Comparison of ENCODE assay signal across 17 cellular contexts in genomic region chr17:13140750-13141149, GRCh38.
DNase-seq lines count a peak whose midpoint lies in the region; ATAC-seq, FAIRE-seq and TF ChIP-seq lines count a peak whose summit lies in the region.
"Had no signal": no experiment of that assay in that cellular context is flagged by ENCODE, and none has a peak within 500 bp of the region (broad histone marks: within the 10 kb centered on the region; RNA-seq: fewer than 3 reads in every experiment).

No MANE protein-coding gene starts in this region.

- H3K27me3 ChIP-seq in H1 (replicated peaks in 1 of 4; ENCODE audit: control insufficient read depth in 3 of 4, extremely low read depth in 1 of 4, insufficient read depth in 3 of 4, low read length in 3 of 4) (no peaks in the 10 kb centered on the region; a peak in 1 of 7 replicates), neural progenitor cell (no peaks in the 10 kb centered on the region)

- H3K27me3 Mint-ChIP-seq in neural progenitor cell (ENCODE audit: insufficient read depth, low read depth) = peaks cover 4% of the 10 kb centered on the region
- H3K27me3 Mint-ChIP-seq: CD4-positive, alpha-beta memory T cell had no signal

- peaks cover 22% of the 10 kb centered on the region for H3F3A ChIP-seq in neural progenitor cell (ENCODE audit: low read depth)

- TF ChIP-seq EP300 in H1 (IDR thresholded peaks at IDR 0.05; ENCODE audit: borderline replicate concordance in 1 of 2, low read depth in 2 of 2, low read length in 2 of 2) = peak in 1 of 2 experiments; percentile 43; a peak in 1 of 3 replicates

- H3K4me1 ChIP-seq in H1 (replicated peaks in 1 of 4; ENCODE audit: control insufficient read depth in 3 of 4, insufficient read depth in 4 of 4, low read length in 3 of 4) = 0 out of 7 replicates have a peak, but pooled peaks cover 0 to 2% (median 0%) of the 10 kb centered on the region in 4 experiments
- H3K4me1 ChIP-seq in neural progenitor cell = peaks cover 19% of the 10 kb centered on the region
- H3K4me1 ChIP-seq: left ventricle myocardium inferior had no signal

- no peak overlapping the region for H2BK20ac ChIP-seq in H1 (ENCODE audit: low read length)

- H3K4ac ChIP-seq in H1 (replicated peaks; ENCODE audit: insufficient read length, low read depth, low read length) = no peak overlapping the region

- H3K9ac ChIP-seq in H1 (replicated peaks in 1 of 4; ENCODE audit: extremely low read depth in 1 of 4, low read depth in 3 of 4, low read length in 3 of 4) (no peak overlapping the region), neural progenitor cell (no peak overlapping the region)

- peak overlapping the region; percentile 94 for H3K27ac Mint-ChIP-seq in neural progenitor cell
- H3K27ac Mint-ChIP-seq: CD4-positive, alpha-beta memory T cell; natural killer cell had no signal

- H2BK120ac ChIP-seq in H1 (replicated peaks; ENCODE audit: low read depth, low read length) = no peak overlapping the region

- no peak overlapping the region for H4K5ac ChIP-seq in H1 (ENCODE audit: insufficient read length, low read depth, low read length)

- no peaks in the 10 kb centered on the region for H3K79me1 ChIP-seq in H1 (ENCODE audit: low read depth, low read length)

- 0 out of 2 replicates have a peak overlapping the region, but pooled peaks have one; percentile 47 for H2BK5ac ChIP-seq in H1 (ENCODE audit: low read depth, low read length)

- H3K79me2 ChIP-seq in H1 (ENCODE audit: control insufficient read depth in 1 of 2, insufficient read depth in 2 of 2, low read length in 2 of 2) = no peaks in the 10 kb centered on the region
- H3K79me2 ChIP-seq in neural progenitor cell (ENCODE audit: low read depth) = no peaks in the 10 kb centered on the region

- no peak overlapping the region for H2BK12ac ChIP-seq in H1 (ENCODE audit: low read depth, low read length)

- POLR2A ChIA-PET in H1 (lab: Charles Lee; ENCODE audit: partially characterized antibody) = no interaction called here

- H3K27ac ChIP-seq in H1 (ENCODE audit: low read depth, low read length) (no peak overlapping the region), neural progenitor cell (peak overlapping the region; percentile 23), coronary artery (no peak overlapping the region)
- H3K27ac ChIP-seq: left ventricle myocardium inferior, SK-N-MC had no signal

- H3K4me1 Mint-ChIP-seq in neural progenitor cell = peaks cover 27% of the 10 kb centered on the region
- H3K4me1 Mint-ChIP-seq: CD4-positive, alpha-beta memory T cell; natural killer cell had no signal

- FAIRE-seq in H1 (lab: Jason Lieb, UNC) = peak; percentile 93
- FAIRE-seq: bronchial epithelial cell had no signal

- H3K23ac ChIP-seq in H1 (ENCODE audit: insufficient read length) = no peak overlapping the region

- H3K36me3 ChIP-seq in H1 (ENCODE audit: control insufficient read depth in 2 of 4, insufficient read depth in 4 of 4, low read length in 3 of 4) (no peaks in the 10 kb centered on the region; a peak in 1 of 8 replicates), neural progenitor cell (no peaks in the 10 kb centered on the region)
- H3K36me3 ChIP-seq: left ventricle myocardium inferior had no signal

- H3K4me2 ChIP-seq in H1 (ENCODE audit: insufficient read depth in 1 of 2, low read depth in 2 of 2, low read length in 2 of 2) (peak overlapping the region; percentile 46 to 47; a peak in 3 of 4 replicates), neural progenitor cell (peak overlapping the region; percentile 59)

- peak; percentile 75 to 80 for TF ChIP-seq RAD21 in H1 (IDR thresholded peaks at IDR 0.05 in 1 of 2, conservative IDR thresholded peaks at IDR 0.05 in 1 of 2; ENCODE audit: low read depth in 2 of 2, low read length in 2 of 2)

- DNase-seq in EH (ENCODE audit: low read depth) = peak; percentile 23
- DNase-seq in NCI-H146 treated with DMSO at 0.1 percent for 48 hours (lab: John Stamatoyannopoulos, UW; ENCODE audit: unreplicated experiment) = peak; percentile 80
- DNase-seq in H1 (ENCODE audit: low read depth in 1 of 2, low spot score in 2 of 2) = peak; percentile 33 to 46
- DNase-seq in neural progenitor cell (ENCODE audit: low spot score) = peak; percentile 86
- DNase-seq in coronary artery (ENCODE audit: low spot score) = no peak
- no peak for DNase-seq in mesenteric fat pad (ENCODE audit: low spot score)
- no peak for DNase-seq in NAMALWA (ENCODE audit: low spot score)
- DNase-seq: activated naive CD4-positive, alpha-beta T cell treated with Interleukin-2 at 50 U/mL for 16 hours; CD4-positive, alpha-beta memory T cell; head of caudate nucleus; left ventricle myocardium inferior; natural killer cell; NCI-H2171; stimulated activated naive CD8-positive, alpha-beta T cell treated with anti-CD3 and anti-CD28 coated beads, Interleukin-15, Interleukin-2, amounts not matched to agents 100 U/mL and 50 U/mL, for 24 hours had no signal

- H3K9me3 Mint-ChIP-seq in neural progenitor cell = peaks cover 36% of the 10 kb centered on the region

- H3K18ac ChIP-seq in H1 (ENCODE audit: extremely low read depth, low read length) = no peak overlapping the region

- no peaks in the 10 kb centered on the region for H4K20me1 ChIP-seq in H1 (replicated peaks in 1 of 2; ENCODE audit: control insufficient read depth in 1 of 2, insufficient read depth in 2 of 2, low read length in 2 of 2)
- H4K20me1 ChIP-seq in neural progenitor cell (ENCODE audit: low read depth) = no peaks in the 10 kb centered on the region

- no peak overlapping the region for H2AK5ac ChIP-seq in H1 (ENCODE audit: low read depth, low read length)

- no peak for ATAC-seq in GM18870 (IDR thresholded peaks at IDR 0.05; ENCODE audit: unreplicated experiment)
- ATAC-seq: natural killer cell; stimulated activated naive CD8-positive, alpha-beta T cell treated with anti-CD3 and anti-CD28 coated beads, Interleukin-15, Interleukin-2, amounts not matched to agents 100 U/mL and 50 U/mL, for 24 hours had no signal

- H3K56ac ChIP-seq in H1 (replicated peaks; ENCODE audit: insufficient read length, low read depth, low read length) = no peak overlapping the region

- CTCF ChIA-PET in H1 (lab: Charles Lee; ENCODE audit: partially characterized antibody) = interaction anchor here (1.0 kb wide), 2 partner anchors 10 to 42 kb away, joined by 3 read pairs; no protein-coding TSS in a partner anchor

- no peak overlapping the region for H3K14ac ChIP-seq in H1 (ENCODE audit: insufficient read length)

- TF ChIP-seq CTCF in H1 (IDR thresholded peaks at IDR 0.05; ENCODE audit: control extremely low read depth in 1 of 3, insufficient read depth in 1 of 3, low read depth in 1 of 3, low read length in 3 of 3) (peak in 2 of 3 experiments; percentile 27 to 59; a peak in 2 of 4 replicates), neural progenitor cell (IDR thresholded peaks at IDR 0.05) (peak; percentile 59), coronary artery (IDR thresholded peaks at IDR 0.05) (no peak)

- no peak overlapping the region for H4K91ac ChIP-seq in H1 (replicated peaks; ENCODE audit: insufficient read length, low read length)

- no peak overlapping the region for H2AFZ ChIP-seq in H1 (ENCODE audit: low read length)
- no peak overlapping the region for H2AFZ ChIP-seq in neural progenitor cell (replicated peaks)

- H3K4me3 Mint-ChIP-seq in neural progenitor cell = peak overlapping the region; percentile 57
- H3K4me3 Mint-ChIP-seq: natural killer cell had no signal

- H3K9me3 ChIP-seq in H1 (ENCODE audit: insufficient read depth in 2 of 2, low read depth in 1 of 2, low read length in 1 of 2) (peaks cover 17% of the 10 kb centered on the region in 2 experiments), neural progenitor cell (ENCODE audit: low read depth) (no peaks in the 10 kb centered on the region)
- H3K9me3 ChIP-seq: left ventricle myocardium inferior had no signal

- H3K4me3 ChIP-seq in H1 (ENCODE audit: extremely low read depth in 1 of 4, insufficient read depth in 2 of 4, low read depth in 3 of 4, low read length in 4 of 4) = peak overlapping the region in 1 of 4 experiments; percentile 22; a peak in 1 of 8 replicates
- no peak overlapping the region for H3K4me3 ChIP-seq in neural progenitor cell
- no peak overlapping the region for H3K4me3 ChIP-seq in coronary artery
- H3K4me3 ChIP-seq: left ventricle myocardium inferior, SK-N-MC had no signal

- H4K8ac ChIP-seq in H1 (ENCODE audit: extremely low read depth, insufficient read depth, low read length) = no peak overlapping the region

- TF ChIP-seq POLR2A in H1 (IDR thresholded peaks at IDR 0.05; ENCODE audit: control extremely low read depth in 1 of 2, low read depth in 2 of 2, low read length in 2 of 2) = no peak

- H3K23me2 ChIP-seq in H1 (ENCODE audit: low read depth, low read length) = no peaks in the 10 kb centered on the region

- H3K36me3 Mint-ChIP-seq in neural progenitor cell = peaks cover 12% of the 10 kb centered on the region
- H3K36me3 Mint-ChIP-seq: CD4-positive, alpha-beta memory T cell; natural killer cell had no signal

- 11% methylated on average over 2 of the region's 2 CpGs; no CpG with 5 or more reads in 1 of the 2 experiments for WGBS in H1 (ENCODE audit: extremely low coverage in 1 of 2, insufficient coverage in 1 of 2, insufficient read length in 1 of 2, insufficient replicate concordance in 2 of 2, low coverage in 1 of 2, low lambda C conversion rate in 2 of 2, missing lambda C conversion rate in 1 of 2), 2 experiments

- no peak overlapping the region for H2BK15ac ChIP-seq in H1 (ENCODE audit: low read length)

TF ChIP-seq in H1, 55 proteins besides CTCF, POLR2A, EP300 and RAD21:
- TF ChIP-seq SIRT6 (IDR thresholded peaks at IDR 0.05; ENCODE audit: low read length) = no peak
- TF ChIP-seq MAFK (IDR thresholded peaks at IDR 0.05; ENCODE audit: low read depth, low read length) = peak; percentile 35; the same call in 1 of the 2 replicates
- 0 out of 2 replicates have a peak, but pooled peaks have one; percentile 52 for TF ChIP-seq SP1 (IDR thresholded peaks at IDR 0.05; ENCODE audit: low read depth, low read length)
- 0 out of 2 replicates have a peak, but pooled peaks have one; percentile 33 for TF ChIP-seq POU5F1 (IDR thresholded peaks at IDR 0.05; ENCODE audit: low read depth, low read length)
- TF ChIP-seq TEAD4 (IDR thresholded peaks at IDR 0.05; ENCODE audit: low read depth, low read length) = peak; percentile 17; the same call in 1 of the 2 replicates
- TF ChIP-seq RFX5 (IDR thresholded peaks at IDR 0.05; ENCODE audit: borderline replicate concordance, low read depth, low read length) = no peak
- peak in 1 of 2 experiments; percentile 49; a peak in 1 of 4 replicates for TF ChIP-seq SIN3A (conservative IDR thresholded peaks at IDR 0.05 in 1 of 2, IDR thresholded peaks at IDR 0.05 in 1 of 2; ENCODE audit: low read depth in 1 of 2, low read length in 2 of 2)
- TF ChIP-seq JUND (IDR thresholded peaks at IDR 0.05; ENCODE audit: low read length) = peak; percentile 36; the same call in 1 of the 2 replicates
- no peak for TF ChIP-seq PHF8 (conservative IDR thresholded peaks at IDR 0.05; ENCODE audit: low read depth, low read length)
TF ChIP-seq in H1: peak in this region for 6.

Comparison
In these comparisons a context has a peak if more than half of its experiments do, and no peak if none do; other contexts are left out.
1. DNase-seq: peak in EH (single experiment), NCI-H146 treated with DMSO at 0.1 percent for 48 hours (single experiment), H1 (2 of 2) and neural progenitor cell (single experiment); none in coronary artery (single experiment), mesenteric fat pad (single experiment) and NAMALWA (single experiment).